In the genomic region with DNA sequence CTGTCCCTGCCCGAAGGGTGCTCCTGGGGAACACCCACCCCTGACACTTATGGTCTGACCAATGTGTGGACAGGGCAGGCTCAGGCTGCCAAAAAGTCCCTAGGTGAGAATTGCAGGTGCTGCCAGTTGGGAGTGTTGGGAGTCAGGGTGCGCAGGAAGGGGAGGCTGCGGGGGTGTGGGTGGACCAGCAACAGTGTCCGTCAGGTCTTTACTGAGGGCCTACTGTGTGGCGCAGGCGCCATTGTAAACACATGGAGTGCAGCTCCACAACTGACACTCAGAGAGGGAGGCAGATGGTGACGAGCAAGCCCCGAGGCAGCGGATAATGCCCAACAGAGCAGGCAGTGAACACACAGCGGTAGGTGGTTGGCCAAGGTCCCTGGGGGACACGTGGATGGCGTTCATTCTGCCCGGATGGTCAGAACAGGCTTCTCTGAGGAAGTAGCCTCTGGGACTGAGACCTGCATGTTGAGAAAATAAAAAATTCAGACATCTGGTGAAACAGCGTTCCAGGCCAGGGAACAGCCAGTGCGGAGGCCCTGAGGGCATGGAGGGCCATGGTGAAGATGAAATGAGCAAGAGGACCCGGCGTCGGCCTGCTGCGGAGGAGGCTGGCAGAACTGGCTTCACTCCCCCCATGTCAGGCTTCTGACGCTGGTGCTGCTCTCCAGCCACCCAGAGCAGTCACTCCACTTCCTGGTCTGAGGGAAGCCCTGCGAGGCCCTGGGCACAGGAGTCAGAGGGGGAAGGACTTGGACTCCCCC, we compare ENCODE assay signal across 16 cellular contexts.
A peak's percentile ranks its signal among the peaks of the same experiment; 100 is the strongest.
DNase-seq lines count a peak whose midpoint lies in the region; ATAC-seq and TF ChIP-seq lines count a peak whose summit lies in the region.
"Had no signal": no experiment of that assay in that cellular context is flagged by ENCODE, and none has a peak within 500 bp of the region (broad histone marks: within the 10 kb centered on the region; RNA-seq: fewer than 3 reads in every experiment).

No MANE protein-coding gene starts in this region.

- no peak overlapping the region for H3K27ac Mint-ChIP-seq in GM23338
- H3K27ac Mint-ChIP-seq in osteocyte (ENCODE audit: unreplicated experiment): no peak overlapping the region

- H3K4me3 ChIP-seq in BLaER1 (no peak overlapping the region), GM23338 (no peak overlapping the region), dorsolateral prefrontal cortex (no peak overlapping the region)

- no peaks in the 10 kb centered on the region for H4K20me1 ChIP-seq in BLaER1
- no peaks in the 10 kb centered on the region for H4K20me1 ChIP-seq in GM23338 (replicated peaks; ENCODE audit: insufficient read depth)

- no peak overlapping the region; the same call in 1 of the 2 replicates for H3K27ac ChIP-seq in BLaER1
- no peak overlapping the region for H3K27ac ChIP-seq in GM23338 (ENCODE audit: low read depth)
- no peak overlapping the region for H3K27ac ChIP-seq in dorsolateral prefrontal cortex

- H3K27me3 ChIP-seq in BLaER1 (no peaks in the 10 kb centered on the region), GM23338 (ENCODE audit: insufficient read depth) (peaks cover 6% of the 10 kb centered on the region; the same call in 1 of the 2 replicates), dorsolateral prefrontal cortex (peaks cover 0 to 21% (median 0%) of the 10 kb centered on the region in 45 donors)

- H3K27me3 Mint-ChIP-seq in GM23338 (ENCODE audit: insufficient read depth, low read depth, poor library complexity): peaks cover 23% of the 10 kb centered on the region
- H3K27me3 Mint-ChIP-seq in osteocyte (ENCODE audit: unreplicated experiment): peaks cover 16% of the 10 kb centered on the region

- H2AFZ ChIP-seq in GM23338: peak overlapping the region; percentile 28; the same call in 1 of the 2 replicates

- intact Hi-C loops in dorsolateral prefrontal cortex (cut with DNase I): no loop called here

- H3F3A ChIP-seq in GM23338 (replicated peaks; ENCODE audit: low read depth): peaks cover 5% of the 10 kb centered on the region; the same call in 1 of the 2 replicates

- no peaks in the 10 kb centered on the region for H3K36me3 ChIP-seq in BLaER1
- H3K36me3 ChIP-seq in GM23338 (ENCODE audit: insufficient read depth): no peaks in the 10 kb centered on the region

- H3K4me1 ChIP-seq in BLaER1 (peaks cover 13% of the 10 kb centered on the region), GM23338 (ENCODE audit: insufficient read depth) (peaks cover 34% of the 10 kb centered on the region)

- no peak for TF ChIP-seq CTCF in GM23338 (conservative IDR thresholded peaks at IDR 0.05; ENCODE audit: low read depth in 2 of 2)
- TF ChIP-seq CTCF in osteocyte (IDR thresholded peaks at IDR 0.05): no peak
- no peak for TF ChIP-seq CTCF in dorsolateral prefrontal cortex (IDR thresholded peaks at IDR 0.05 in 54 of 56, conservative IDR thresholded peaks at IDR 0.05 in 2 of 56; ENCODE audit: low read depth in 1 of 56, partially characterized antibody in 56 of 56)

- DNase-seq in GM23338 (ENCODE audit: low spot score) (no peak), osteocyte (ENCODE audit: extremely low spot score, unreplicated experiment) (peak; percentile 77), NCI-H1105 treated with DMSO at 0.1 percent for 48 hours (lab: John Stamatoyannopoulos, UW) (no peak), hepatic stellate cell (ENCODE audit: low spot score) (no peak), dorsolateral prefrontal cortex (no peak)
- DNase-seq: COR-L47, HCEC 1CT, Kasumi-1, MM.1S, NCI-H1105, NCI-H187 treated with DMSO at 0.1 percent for 48 hours, NCI-H345, NCI-H526 treated with DMSO at 0.1 percent for 48 hours, SHP77 had no signal

- ATAC-seq in GM23338 (no peak), esophagus mucosa (peak; percentile 8)

- H3K9me3 Mint-ChIP-seq in GM23338 (no peaks in the 10 kb centered on the region), osteocyte (ENCODE audit: unreplicated experiment) (no peaks in the 10 kb centered on the region)

- H3K4me2 ChIP-seq in BLaER1 (peak overlapping the region; percentile 42), GM23338 (no peak overlapping the region)

- no peak overlapping the region for H3K4me3 Mint-ChIP-seq in GM23338
- H3K4me3 Mint-ChIP-seq in osteocyte (ENCODE audit: unreplicated experiment): no peak overlapping the region

- H3K4me1 Mint-ChIP-seq in GM23338 (peaks cover 26% of the 10 kb centered on the region), osteocyte (ENCODE audit: unreplicated experiment) (no peaks in the 10 kb centered on the region)

- H3K9ac ChIP-seq in BLaER1: no peak overlapping the region

- H3K79me2 ChIP-seq in GM23338 (replicated peaks; ENCODE audit: insufficient read depth): no peaks in the 10 kb centered on the region

- no peaks in the 10 kb centered on the region for H3K36me3 Mint-ChIP-seq in GM23338 (ENCODE audit: low read depth)
- H3K36me3 Mint-ChIP-seq in osteocyte (ENCODE audit: unreplicated experiment): no peaks in the 10 kb centered on the region

- H3K9me3 ChIP-seq in BLaER1: no peaks in the 10 kb centered on the region

- H3K9me2 ChIP-seq in GM23338 (ENCODE audit: insufficient read depth): no peaks in the 10 kb centered on the region

TF ChIP-seq in GM23338, 12 proteins besides CTCF, POLR2A, EP300 and RAD21 (continues in another document):
- TF ChIP-seq ZNF331 (CRISPR knock-in tag; IDR thresholded peaks at IDR 0.05; ENCODE audit: low read depth): no peak
- no peak for TF ChIP-seq JUNB (IDR thresholded peaks at IDR 0.05; ENCODE audit: unreplicated experiment)
- TF ChIP-seq NANOG (IDR thresholded peaks at IDR 0.05; ENCODE audit: borderline replicate concordance): no peak
- no peak for TF ChIP-seq EZH2phosphoT487 (IDR thresholded peaks at IDR 0.05; ENCODE audit: unreplicated experiment)
- TF ChIP-seq, protein P1, sequence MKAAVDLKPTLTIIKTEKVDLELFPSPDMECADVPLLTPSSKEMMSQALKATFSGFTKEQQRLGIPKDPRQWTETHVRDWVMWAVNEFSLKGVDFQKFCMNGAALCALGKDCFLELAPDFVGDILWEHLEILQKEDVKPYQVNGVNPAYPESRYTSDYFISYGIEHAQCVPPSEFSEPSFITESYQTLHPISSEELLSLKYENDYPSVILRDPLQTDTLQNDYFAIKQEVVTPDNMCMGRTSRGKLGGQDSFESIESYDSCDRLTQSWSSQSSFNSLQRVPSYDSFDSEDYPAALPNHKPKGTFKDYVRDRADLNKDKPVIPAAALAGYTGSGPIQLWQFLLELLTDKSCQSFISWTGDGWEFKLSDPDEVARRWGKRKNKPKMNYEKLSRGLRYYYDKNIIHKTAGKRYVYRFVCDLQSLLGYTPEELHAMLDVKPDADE (IDR thresholded peaks at IDR 0.05): no peak
- TF ChIP-seq, protein P2, sequence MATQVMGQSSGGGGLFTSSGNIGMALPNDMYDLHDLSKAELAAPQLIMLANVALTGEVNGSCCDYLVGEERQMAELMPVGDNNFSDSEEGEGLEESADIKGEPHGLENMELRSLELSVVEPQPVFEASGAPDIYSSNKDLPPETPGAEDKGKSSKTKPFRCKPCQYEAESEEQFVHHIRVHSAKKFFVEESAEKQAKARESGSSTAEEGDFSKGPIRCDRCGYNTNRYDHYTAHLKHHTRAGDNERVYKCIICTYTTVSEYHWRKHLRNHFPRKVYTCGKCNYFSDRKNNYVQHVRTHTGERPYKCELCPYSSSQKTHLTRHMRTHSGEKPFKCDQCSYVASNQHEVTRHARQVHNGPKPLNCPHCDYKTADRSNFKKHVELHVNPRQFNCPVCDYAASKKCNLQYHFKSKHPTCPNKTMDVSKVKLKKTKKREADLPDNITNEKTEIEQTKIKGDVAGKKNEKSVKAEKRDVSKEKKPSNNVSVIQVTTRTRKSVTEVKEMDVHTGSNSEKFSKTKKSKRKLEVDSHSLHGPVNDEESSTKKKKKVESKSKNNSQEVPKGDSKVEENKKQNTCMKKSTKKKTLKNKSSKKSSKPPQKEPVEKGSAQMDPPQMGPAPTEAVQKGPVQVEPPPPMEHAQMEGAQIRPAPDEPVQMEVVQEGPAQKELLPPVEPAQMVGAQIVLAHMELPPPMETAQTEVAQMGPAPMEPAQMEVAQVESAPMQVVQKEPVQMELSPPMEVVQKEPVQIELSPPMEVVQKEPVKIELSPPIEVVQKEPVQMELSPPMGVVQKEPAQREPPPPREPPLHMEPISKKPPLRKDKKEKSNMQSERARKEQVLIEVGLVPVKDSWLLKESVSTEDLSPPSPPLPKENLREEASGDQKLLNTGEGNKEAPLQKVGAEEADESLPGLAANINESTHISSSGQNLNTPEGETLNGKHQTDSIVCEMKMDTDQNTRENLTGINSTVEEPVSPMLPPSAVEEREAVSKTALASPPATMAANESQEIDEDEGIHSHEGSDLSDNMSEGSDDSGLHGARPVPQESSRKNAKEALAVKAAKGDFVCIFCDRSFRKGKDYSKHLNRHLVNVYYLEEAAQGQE (IDR thresholded peaks at IDR 0.05; ENCODE audit: unreplicated experiment): no peak
